Comparison of ENCODE assay signal across 1 cellular context in genomic region chr11:114063829-114064201, GRCh38.
TF ChIP-seq lines count a peak whose summit lies in the region.

No MANE protein-coding gene starts in this region.

TF ChIP-seq in HepG2, 621 proteins besides CTCF, POLR2A, EP300 and RAD21:
- TF ChIP-seq SALL2 (CRISPR knock-in tag; IDR thresholded peaks at IDR 0.05) (no peak), ZC3H4 (CRISPR knock-in tag; IDR thresholded peaks at IDR 0.05; ENCODE audit: borderline replicate concordance) (no peak), ZNF747 (CRISPR knock-in tag; IDR thresholded peaks at IDR 0.05; ENCODE audit: borderline replicate concordance) (no peak), STAT5B (CRISPR knock-in tag; IDR thresholded peaks at IDR 0.05) (no peak), ZFX (CRISPR knock-in tag; IDR thresholded peaks at IDR 0.05; ENCODE audit: low read depth) (no peak), NFKBIZ (CRISPR knock-in tag; IDR thresholded peaks at IDR 0.05) (no peak), CREB3 (CRISPR knock-in tag; IDR thresholded peaks at IDR 0.05) (no peak), ATF6 (CRISPR knock-in tag; conservative IDR thresholded peaks at IDR 0.05) (no peak), FOXJ3 (CRISPR knock-in tag; IDR thresholded peaks at IDR 0.05; ENCODE audit: borderline replicate concordance) (no peak), ZNF552 (CRISPR knock-in tag; IDR thresholded peaks at IDR 0.05; ENCODE audit: borderline replicate concordance) (no peak), PATZ1 (CRISPR knock-in tag; IDR thresholded peaks at IDR 0.05) (no peak), ZNF513 (CRISPR knock-in tag; conservative IDR thresholded peaks at IDR 0.05) (no peak)
